15 cellular contexts compared by ENCODE assay signal in the genomic region with DNA sequence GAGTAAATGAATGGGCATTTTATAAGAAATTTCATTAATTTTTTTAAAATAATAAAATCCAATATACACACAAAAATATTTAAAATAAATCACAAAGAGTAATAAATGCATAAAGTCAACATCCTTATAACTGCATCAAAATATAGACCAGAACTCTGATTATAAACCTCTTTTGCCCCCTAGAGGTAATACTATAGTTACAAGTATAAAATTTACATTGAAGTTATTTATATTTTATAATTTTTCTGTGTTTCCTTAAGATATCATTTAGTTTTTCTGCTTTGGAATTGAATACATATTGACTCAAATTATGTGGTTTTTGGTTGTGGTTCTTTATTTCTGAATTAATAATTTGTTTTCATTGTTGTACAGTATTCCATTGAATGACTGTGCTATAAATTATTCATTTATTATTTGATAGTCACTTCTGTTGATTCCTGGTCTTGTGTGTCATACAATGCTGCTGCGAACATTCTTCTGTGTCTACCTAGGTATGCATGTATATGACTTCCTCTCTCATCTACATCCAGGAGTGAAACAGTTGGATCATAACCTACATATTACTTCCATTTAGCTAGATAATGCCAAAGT.
A peak's percentile ranks its signal among the peaks of the same experiment; 100 is the strongest.
DNase-seq lines count a peak whose midpoint lies in the region; ATAC-seq and TF ChIP-seq lines count a peak whose summit lies in the region.
"Had no signal": no experiment of that assay in that cellular context is flagged by ENCODE, and none has a peak within 500 bp of the region (broad histone marks: within the 10 kb centered on the region; RNA-seq: fewer than 3 reads in every experiment).

No MANE protein-coding gene starts in this region.

- POLR2A ChIA-PET in Caco-2 (lab: Charles Lee) = no interaction called here

- TF ChIP-seq CTCF in Caco-2 (IDR thresholded peaks at IDR 0.05; ENCODE audit: insufficient read depth in 1 of 2, low read depth in 1 of 2, low read length in 1 of 2, severe bottlenecking in 1 of 2, unreplicated experiment in 1 of 2) (peak; percentile 13 to 49), HFFc6 (IDR thresholded peaks at IDR 0.05) (peak; percentile 60), nephron (IDR thresholded peaks at IDR 0.05; ENCODE audit: unreplicated experiment in 3 of 3) (peak in 2 of 3 experiments; percentile 12 to 48), vagina (IDR thresholded peaks at IDR 0.05) (no peak)

- H3K9me3 Mint-ChIP-seq in Caco-2 (ENCODE audit: unreplicated experiment) = no peaks in the 10 kb centered on the region
- no peaks in the 10 kb centered on the region; the same call in 1 of the 2 replicates for H3K9me3 Mint-ChIP-seq in HFFc6
- H3K9me3 Mint-ChIP-seq in nephron = peaks cover 3% of the 10 kb centered on the region
- H3K9me3 Mint-ChIP-seq: activated CD4-positive, alpha-beta memory T cell treated with anti-CD3 and anti-CD28 coated beads, Interleukin-2, amount 10 ng/mL, durations not matched to agents 7 days and 5 days had no signal

- H3K4me3 ChIP-seq in Caco-2 (ENCODE audit: low read depth, low read length) = no peak overlapping the region
- no peak overlapping the region for H3K4me3 ChIP-seq in vagina
- H3K4me3 ChIP-seq: BLaER1 treated with 17β-estradiol and CSF1 and Interleukin-3, amounts not matched to agents 10 nM and 100 nM; SJSA1 had no signal

- no peaks in the 10 kb centered on the region for H3K9me3 ChIP-seq in Caco-2
- H3K9me3 ChIP-seq in vagina = no peaks in the 10 kb centered on the region
- H3K9me3 ChIP-seq: BLaER1 treated with 17β-estradiol and CSF1 and Interleukin-3, amounts not matched to agents 10 nM and 100 nM; SJSA1 had no signal

- ATAC-seq in GM18511 (IDR thresholded peaks at IDR 0.05; ENCODE audit: unreplicated experiment) = no peak
- ATAC-seq: naive thymus-derived CD4-positive, alpha-beta T cell had no signal

- H3K36me3 Mint-ChIP-seq in Caco-2 (ENCODE audit: insufficient read depth, unreplicated experiment) (no peaks in the 10 kb centered on the region), HFFc6 (ENCODE audit: low read depth) (no peaks in the 10 kb centered on the region), nephron (ENCODE audit: low read depth) (no peaks in the 10 kb centered on the region)
- H3K36me3 Mint-ChIP-seq: naive thymus-derived CD4-positive, alpha-beta T cell had no signal

- BruUV-seq in Caco-2 (replicated peaks; lab: Mats Ljungman, UMichigan) = no TSS peak

- H3K4me1 ChIP-seq in Caco-2 (no peaks in the 10 kb centered on the region), vagina (no peaks in the 10 kb centered on the region)
- H3K4me1 ChIP-seq: BLaER1 treated with 17β-estradiol and CSF1 and Interleukin-3, amounts not matched to agents 10 nM and 100 nM; SJSA1 had no signal

- H3K4me3 Mint-ChIP-seq in Caco-2 (ENCODE audit: unreplicated experiment) = no peak overlapping the region
- no peak overlapping the region for H3K4me3 Mint-ChIP-seq in HFFc6
- no peak overlapping the region for H3K4me3 Mint-ChIP-seq in nephron
- H3K4me3 Mint-ChIP-seq: activated CD4-positive, alpha-beta memory T cell treated with anti-CD3 and anti-CD28 coated beads, Interleukin-2, amount 10 ng/mL, durations not matched to agents 7 days and 5 days; naive thymus-derived CD4-positive, alpha-beta T cell had no signal

- H3K36me3 ChIP-seq in Caco-2 (ENCODE audit: control insufficient read depth, insufficient read depth, low read length) (no peaks in the 10 kb centered on the region), vagina (no peaks in the 10 kb centered on the region)
- H3K36me3 ChIP-seq: BLaER1 treated with 17β-estradiol and CSF1 and Interleukin-3, amounts not matched to agents 10 nM and 100 nM; SJSA1 had no signal

- CTCF ChIA-PET in Caco-2 (lab: Charles Lee) = no interaction called here

- no peak overlapping the region for H3K27ac Mint-ChIP-seq in Caco-2 (ENCODE audit: unreplicated experiment)
- no peak overlapping the region for H3K27ac Mint-ChIP-seq in HFFc6
- no peak overlapping the region for H3K27ac Mint-ChIP-seq in nephron
- H3K27ac Mint-ChIP-seq: activated CD4-positive, alpha-beta memory T cell treated with anti-CD3 and anti-CD28 coated beads, Interleukin-2, amount 10 ng/mL, durations not matched to agents 7 days and 5 days; naive thymus-derived CD4-positive, alpha-beta T cell had no signal

- DNase-seq in Caco-2 (no peak), HFFc6 (no peak), SW480 (ENCODE audit: low spot score) (peak; percentile 3), vagina (ENCODE audit: extremely low spot score in 2 of 2) (no peak)
- no peak for DNase-seq in stimulated activated CD4-positive, alpha-beta T cell treated with anti-CD3 and anti-CD28 coated beads, Interleukin-4, amount 100 ng/mL, for 4 hours
- DNase-seq: activated CD4-positive, alpha-beta memory T cell treated with anti-CD3 and anti-CD28 coated beads, Interleukin-2, amount 10 ng/mL, durations not matched to agents 7 days and 5 days; caudate nucleus; foreskin fibroblast; naive thymus-derived CD4-positive, alpha-beta T cell; NK-92 treated with Interleukin-12 subunit alpha and Interleukin-12 subunit beta, amount 100 ng/mL, for 24 hours; substantia nigra had no signal

- H3K27me3 ChIP-seq in Caco-2 (replicated peaks; ENCODE audit: control insufficient read depth, insufficient read depth, low read length) (no peaks in the 10 kb centered on the region), vagina (no peaks in the 10 kb centered on the region)
- H3K27me3 ChIP-seq: BLaER1 treated with 17β-estradiol and CSF1 and Interleukin-3, amounts not matched to agents 10 nM and 100 nM had no signal

- intact Hi-C loops in Caco-2 (cut with micrococcal nuclease; ENCODE audit: unreplicated experiment) (loop anchor here (1.0 kb wide), 1 partner anchor 255 kb away; no protein-coding TSS in a partner anchor), vagina (cut with DNase I) (no loop called here)

- H3K27me3 Mint-ChIP-seq in Caco-2 (ENCODE audit: insufficient read depth, unreplicated experiment) = peaks cover 4% of the 10 kb centered on the region
- H3K27me3 Mint-ChIP-seq in HFFc6 (ENCODE audit: insufficient read depth) = peaks cover 2% of the 10 kb centered on the region; the same call in 1 of the 2 replicates
- H3K27me3 Mint-ChIP-seq in nephron (ENCODE audit: low read depth) = no peaks in the 10 kb centered on the region
- H3K27me3 Mint-ChIP-seq: activated CD4-positive, alpha-beta memory T cell treated with anti-CD3 and anti-CD28 coated beads, Interleukin-2, amount 10 ng/mL, durations not matched to agents 7 days and 5 days; naive thymus-derived CD4-positive, alpha-beta T cell had no signal

- H3K4me1 Mint-ChIP-seq in Caco-2 (ENCODE audit: low read depth, unreplicated experiment) = no peaks in the 10 kb centered on the region
- no peaks in the 10 kb centered on the region for H3K4me1 Mint-ChIP-seq in HFFc6 (ENCODE audit: low read depth)
- no peaks in the 10 kb centered on the region for H3K4me1 Mint-ChIP-seq in nephron
- H3K4me1 Mint-ChIP-seq: activated CD4-positive, alpha-beta memory T cell treated with anti-CD3 and anti-CD28 coated beads, Interleukin-2, amount 10 ng/mL, durations not matched to agents 7 days and 5 days; naive thymus-derived CD4-positive, alpha-beta T cell had no signal

- H3K27ac ChIP-seq in vagina = no peak overlapping the region
- H3K27ac ChIP-seq: BLaER1 treated with 17β-estradiol and CSF1 and Interleukin-3, amounts not matched to agents 10 nM and 100 nM; SJSA1 had no signal

- TF ChIP-seq POLR2A in vagina (IDR thresholded peaks at IDR 0.05) = no peak

Comparison
In these comparisons a context has a peak if more than half of its experiments do, and no peak if none do; other contexts are left out.
1. CTCF ChIP-seq: peak in Caco-2 (2 of 2), HFFc6 (single experiment) and nephron (2 of 3); none in vagina (0 of 3).